In the genomic region with DNA sequence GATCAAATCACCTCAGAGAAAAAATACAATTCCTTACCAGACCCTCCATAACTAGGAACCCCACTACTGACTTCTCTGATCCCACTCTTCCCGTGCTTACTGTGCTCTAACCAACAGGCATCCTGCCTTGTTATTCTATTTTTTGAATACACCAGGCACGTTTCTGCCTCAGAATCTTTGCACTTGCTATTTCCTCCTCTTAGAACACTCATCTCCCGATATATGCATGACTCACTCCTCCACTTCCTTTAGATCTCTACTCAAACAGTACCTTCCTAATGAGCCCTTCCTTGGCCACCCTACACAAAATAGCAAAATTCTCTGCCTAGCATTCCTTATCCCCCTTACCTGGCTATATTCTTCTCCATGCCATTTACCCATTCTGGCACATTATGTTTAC, we compare ENCODE assay signal across 11 cellular contexts. TPM values are rescaled to one million over a fixed set of nuclear protein-coding genes. Genes with fewer than 3 reads are reported as not detected.
DNase-seq lines count a peak whose midpoint lies in the region; ATAC-seq and TF ChIP-seq lines count a peak whose summit lies in the region.
"Had no signal": no experiment of that assay in that cellular context is flagged by ENCODE, and none has a peak within 500 bp of the region (broad histone marks: within the 10 kb centered on the region; RNA-seq: fewer than 3 reads in every experiment).

No MANE protein-coding gene starts in this region.

- H3K27ac ChIP-seq in osteoblast (ENCODE audit: low read depth, low read length) (peak overlapping the region; percentile 45), heart left ventricle (no peak overlapping the region)
- H3K27ac ChIP-seq: 22Rv1 had no signal

- TF ChIP-seq CTCF in astrocyte of the spinal cord (IDR thresholded peaks at IDR 0.05; ENCODE audit: low read depth, low read length) (no peak), osteoblast (IDR thresholded peaks at IDR 0.05; ENCODE audit: extremely low read depth, low read depth, low read length) (no peak), heart left ventricle (IDR thresholded peaks at IDR 0.05) (no peak)

- ATAC-seq in heart left ventricle (no peak), GM18907 (IDR thresholded peaks at IDR 0.05; ENCODE audit: unreplicated experiment) (no peak)

- H3K4me1 ChIP-seq in osteoblast (ENCODE audit: insufficient read depth, low read length) (peaks cover 25% of the 10 kb centered on the region), heart left ventricle (peaks cover 0 to 15% (median 0%) of the 10 kb centered on the region in 12 donors)

- H2AFZ ChIP-seq in osteoblast (ENCODE audit: low read length): no peak overlapping the region

- intact Hi-C loops in heart left ventricle (cut with DNase I): no loop called here

- H3K4me2 ChIP-seq in osteoblast (ENCODE audit: insufficient read depth, low read length): peak overlapping the region; percentile 37

- H3K27me3 ChIP-seq in osteoblast (ENCODE audit: insufficient read depth, low read length) (no peaks in the 10 kb centered on the region), heart left ventricle (no peaks in the 10 kb centered on the region)

- peaks cover 13% of the 10 kb centered on the region for H3K36me3 ChIP-seq in osteoblast (ENCODE audit: insufficient read depth, low read length)
- H3K36me3 ChIP-seq in heart left ventricle: peaks cover 0 to 25% (median 8%) of the 10 kb centered on the region in 9 donors

- H4K20me1 ChIP-seq in osteoblast (ENCODE audit: insufficient read depth, low read length): no peaks in the 10 kb centered on the region

- no peaks in the 10 kb centered on the region for H3K9me3 ChIP-seq in osteoblast (ENCODE audit: low read depth, low read length)
- H3K9me3 ChIP-seq in heart left ventricle: no peaks in the 10 kb centered on the region

- in situ Hi-C loops in astrocyte of the spinal cord (cut with HindIII; ENCODE audit: low sequenced_read_pairs): no loop called here

- TF ChIP-seq POLR2A in heart left ventricle (IDR thresholded peaks at IDR 0.05): no peak

- H3K4me3 ChIP-seq in astrocyte of the spinal cord (ENCODE audit: low read depth, low read length) (no peak overlapping the region), osteoblast (ENCODE audit: insufficient read depth, low read length) (no peak overlapping the region), heart left ventricle (no peak overlapping the region)

- DNase-seq in NOMO-1 treated with DMSO at 0.1 percent for 48 hours (lab: John Stamatoyannopoulos, UW; ENCODE audit: unreplicated experiment) (peak; percentile 50), NOMO-1 treated with dmso at 0.1 percent for 144 hours (lab: John Stamatoyannopoulos, UW; ENCODE audit: unreplicated experiment) (no peak), MV-4-11 (lab: John Stamatoyannopoulos, UW) (peak; percentile 54), astrocyte of the spinal cord (ENCODE audit: low read depth, low spot score) (peak; percentile 63), osteoblast (ENCODE audit: insufficient read length, low spot score, missing footprints) (peak; percentile 88), heart left ventricle (no peak), NCI-H748 (lab: John Stamatoyannopoulos, UW; ENCODE audit: unreplicated experiment) (no peak)
- DNase-seq: islet precursor cell, trophoblast cell had no signal

- 39 to 53% (median 44%) methylated on average over 3 of the region's 3 CpGs for WGBS in heart left ventricle, 4 donors

- peaks cover 25% of the 10 kb centered on the region for H3K79me2 ChIP-seq in osteoblast (ENCODE audit: insufficient read depth, low read length)

RNA-seq across cellular contexts. Expression of a gene that starts 43.9 kb away (rescaled TPM):
- 72.4 and 75.4 TPM in 2 replicates for total RNA-seq in osteoblast
- total RNA-seq in heart left ventricle: 100 to 1,000 TPM in 7 of 9 donors, 10 to 100 TPM in 2; 76.2 to 145 (median 113) TPM
- polyA plus RNA-seq in heart left ventricle: 100 to 1,000 TPM; 124 to 141 TPM

Comparison
In these comparisons a context has a peak if more than half of its experiments do, and no peak if none do; other contexts are left out.
1. DNase-seq: peak in NOMO-1 treated with DMSO at 0.1 percent for 48 hours (single experiment), MV-4-11 (single experiment), astrocyte of the spinal cord (single experiment) and osteoblast (single experiment); none in NOMO-1 treated with dmso at 0.1 percent for 144 hours (single experiment), heart left ventricle (0 of 5) and NCI-H748 (single experiment).